Comparison of ENCODE assay signal across 6 cellular contexts in the genomic region with DNA sequence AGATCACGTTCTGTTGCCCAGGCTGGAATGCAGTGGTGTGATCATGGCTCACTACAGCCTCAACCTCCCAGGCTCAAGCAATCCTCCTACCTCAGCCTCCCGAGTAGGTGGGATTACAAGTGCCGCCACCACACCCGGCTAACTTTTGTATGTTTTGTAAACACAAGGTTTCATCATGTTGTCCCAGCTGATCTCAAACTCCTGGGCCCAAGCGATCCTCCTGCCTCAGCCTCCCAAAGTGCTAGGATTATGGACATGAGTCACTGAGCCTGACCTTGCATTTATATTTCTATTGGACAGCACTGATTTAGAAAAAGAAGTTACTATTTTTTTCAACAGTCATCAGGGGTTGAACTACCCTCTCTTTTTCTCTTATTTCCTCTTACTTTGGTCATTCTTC. TPM values are rescaled to one million over a fixed set of nuclear protein-coding genes. Genes with fewer than 3 reads are reported as not detected.
"Had no signal": no experiment of that assay in that cellular context is flagged by ENCODE, and none has a peak within 500 bp of the region (broad histone marks: within the 10 kb centered on the region; RNA-seq: fewer than 3 reads in every experiment).

No MANE protein-coding gene starts in this region.

RNA-seq across cellular contexts. Expression of gene FBN3, which starts 9.9 kb away (rescaled TPM):
- total RNA-seq: subcutaneous adipose tissue, thoracic aorta, transverse colon, ureter, vagina had no signal
- polyA plus RNA-seq: urinary bladder had no signal
